Comparison of ENCODE assay signal across 16 cellular contexts in the genomic region with DNA sequence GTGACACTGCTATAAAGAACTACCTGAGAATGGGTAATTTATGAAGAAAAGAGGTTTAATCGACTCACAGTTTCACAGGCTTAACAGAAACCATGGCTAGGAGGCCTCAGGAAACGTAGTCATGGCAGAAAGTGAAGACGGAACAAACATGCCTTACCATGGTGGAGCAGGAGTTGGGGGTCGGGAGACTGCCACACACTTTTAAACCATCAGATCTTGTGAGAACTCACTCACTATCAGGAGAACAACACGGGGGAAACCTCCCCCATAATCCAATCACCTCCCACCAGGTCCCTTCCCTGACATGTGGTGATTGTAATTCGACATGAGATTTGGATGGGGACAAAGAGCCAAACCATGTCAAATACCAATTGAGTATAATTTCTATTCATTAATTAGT.
A peak's percentile ranks its signal among the peaks of the same experiment; 100 is the strongest.
DNase-seq lines count a peak whose midpoint lies in the region; ATAC-seq, FAIRE-seq and TF ChIP-seq lines count a peak whose summit lies in the region.
"Had no signal": no experiment of that assay in that cellular context is flagged by ENCODE, and none has a peak within 500 bp of the region (broad histone marks: within the 10 kb centered on the region; RNA-seq: fewer than 3 reads in every experiment).

No MANE protein-coding gene starts in this region.

- no CpG with 5 or more reads among the region's 6 CpGs for WGBS in mesendoderm (ENCODE audit: extremely low coverage, insufficient coverage, low lambda C conversion rate)

- no peak for TF ChIP-seq CTCF in astrocyte (IDR thresholded peaks at IDR 0.05; ENCODE audit: insufficient read depth, low read depth, low read length)
- no peak for TF ChIP-seq CTCF in osteocyte (IDR thresholded peaks at IDR 0.05)
- TF ChIP-seq CTCF in activated CD8-positive, alpha-beta T cell treated with anti-CD3 and anti-CD28 coated beads for 36 hours (IDR thresholded peaks at IDR 0.05): no peak

- H3K9ac ChIP-seq in astrocyte (ENCODE audit: low read length): no peak overlapping the region
- no peak overlapping the region for H3K9ac ChIP-seq in mesendoderm (ENCODE audit: low read length)

- H2AK5ac ChIP-seq in mesendoderm (ENCODE audit: low read length): no peak overlapping the region

- H3K27me3 ChIP-seq in astrocyte (ENCODE audit: insufficient read depth, low read length) (no peaks in the 10 kb centered on the region), mesendoderm (ENCODE audit: insufficient read depth, low read length, poor library complexity) (no peaks in the 10 kb centered on the region)

- intact Hi-C loops in activated CD8-positive, alpha-beta T cell treated with anti-CD3 and anti-CD28 coated beads for 36 hours (cut with micrococcal nuclease): no loop called here

- CTCF ChIA-PET in activated CD8-positive, alpha-beta T cell treated with anti-CD3 and anti-CD28 coated beads for 36 hours (lab: Charles Lee): no interaction called here

- peaks cover 34% of the 10 kb centered on the region for H3K4me1 Mint-ChIP-seq in astrocyte (ENCODE audit: low read depth, unreplicated experiment)
- H3K4me1 Mint-ChIP-seq in osteocyte (ENCODE audit: unreplicated experiment): no peaks in the 10 kb centered on the region
- H3K4me1 Mint-ChIP-seq in activated CD8-positive, alpha-beta T cell treated with anti-CD3 and anti-CD28 coated beads for 36 hours (ENCODE audit: low read depth): no peaks in the 10 kb centered on the region
- H3K4me1 Mint-ChIP-seq: B cell; CD4-positive, CD25-positive, alpha-beta regulatory T cell; CD8-positive, alpha-beta memory T cell; GM23338 had no signal

- POLR2A ChIA-PET in activated CD8-positive, alpha-beta T cell treated with anti-CD3 and anti-CD28 coated beads for 36 hours (lab: Charles Lee): no interaction called here

- no peak overlapping the region for H2BK5ac ChIP-seq in mesendoderm (ENCODE audit: low read length)

- H3K4me1 ChIP-seq in astrocyte (ENCODE audit: insufficient read depth, low read length) (no peaks in the 10 kb centered on the region), mesendoderm (ENCODE audit: control insufficient read depth, low read depth, low read length) (no peaks in the 10 kb centered on the region)
- H3K4me1 ChIP-seq: Caco-2 had no signal

- H3K4ac ChIP-seq in mesendoderm (ENCODE audit: low read depth, low read length): no peak overlapping the region

- no peak overlapping the region for H4K8ac ChIP-seq in mesendoderm (ENCODE audit: low read depth, low read length)

- FAIRE-seq in astrocyte (lab: Jason Lieb, UNC): no peak
- FAIRE-seq: D721Med, GM12891, H54 had no signal

- H2AFZ ChIP-seq in astrocyte (ENCODE audit: low read depth, low read length): no peak overlapping the region
- H2AFZ ChIP-seq: GM23338 had no signal

- H2BK120ac ChIP-seq in mesendoderm (ENCODE audit: low read depth, low read length): no peak overlapping the region

- H3K27ac Mint-ChIP-seq in astrocyte (ENCODE audit: unreplicated experiment): peak overlapping the region; percentile 100
- H3K27ac Mint-ChIP-seq in osteocyte (ENCODE audit: unreplicated experiment): no peak overlapping the region
- no peak overlapping the region for H3K27ac Mint-ChIP-seq in activated CD8-positive, alpha-beta T cell treated with anti-CD3 and anti-CD28 coated beads for 36 hours
- H3K27ac Mint-ChIP-seq: B cell; CD4-positive, CD25-positive, alpha-beta regulatory T cell; CD8-positive, alpha-beta memory T cell; GM23338 had no signal

- H3K9me3 Mint-ChIP-seq in astrocyte (ENCODE audit: unreplicated experiment): peaks cover 4% of the 10 kb centered on the region
- no peaks in the 10 kb centered on the region for H3K9me3 Mint-ChIP-seq in osteocyte (ENCODE audit: unreplicated experiment)
- no peaks in the 10 kb centered on the region for H3K9me3 Mint-ChIP-seq in activated CD8-positive, alpha-beta T cell treated with anti-CD3 and anti-CD28 coated beads for 36 hours

- no peak overlapping the region for H3K23ac ChIP-seq in mesendoderm (ENCODE audit: low read length)

- H2BK15ac ChIP-seq in mesendoderm (replicated peaks; ENCODE audit: low read depth): no peak overlapping the region

- H3K27me3 Mint-ChIP-seq in astrocyte (ENCODE audit: low read depth, unreplicated experiment) (no peaks in the 10 kb centered on the region), osteocyte (ENCODE audit: unreplicated experiment) (no peaks in the 10 kb centered on the region)
- H3K27me3 Mint-ChIP-seq in activated CD8-positive, alpha-beta T cell treated with anti-CD3 and anti-CD28 coated beads for 36 hours: no peaks in the 10 kb centered on the region
- H3K27me3 Mint-ChIP-seq: B cell; CD4-positive, CD25-positive, alpha-beta regulatory T cell; CD8-positive, alpha-beta memory T cell had no signal

- no peaks in the 10 kb centered on the region for H3K79me1 ChIP-seq in mesendoderm (ENCODE audit: low read length)

- H3K79me2 ChIP-seq in astrocyte (ENCODE audit: insufficient read depth, low read length): no peaks in the 10 kb centered on the region
- H3K79me2 ChIP-seq in mesendoderm (ENCODE audit: control insufficient read depth, insufficient read depth, low read length): no peaks in the 10 kb centered on the region

- no peaks in the 10 kb centered on the region for H4K20me1 ChIP-seq in astrocyte (ENCODE audit: insufficient read depth, low read length)

- no peak for ATAC-seq in activated CD8-positive, alpha-beta T cell treated with anti-CD3 and anti-CD28 coated beads for 36 hours
- ATAC-seq: GM23338 had no signal

- H3K4me3 ChIP-seq in astrocyte (ENCODE audit: insufficient read depth, low read depth, low read length): no peak overlapping the region
- H3K4me3 ChIP-seq in mesendoderm (ENCODE audit: low read length): no peak overlapping the region
- H3K4me3 ChIP-seq: GM23338 had no signal

- H3K4me3 Mint-ChIP-seq in astrocyte (ENCODE audit: unreplicated experiment) (peak overlapping the region; percentile 9), osteocyte (ENCODE audit: unreplicated experiment) (no peak overlapping the region)
- no peak overlapping the region for H3K4me3 Mint-ChIP-seq in activated CD8-positive, alpha-beta T cell treated with anti-CD3 and anti-CD28 coated beads for 36 hours
- H3K4me3 Mint-ChIP-seq: B cell; CD4-positive, CD25-positive, alpha-beta regulatory T cell; CD8-positive, alpha-beta memory T cell; GM23338 had no signal

- no peak overlapping the region for H3K18ac ChIP-seq in mesendoderm (ENCODE audit: low read length)

- H3K4me2 ChIP-seq in astrocyte (ENCODE audit: low read length): no peak overlapping the region
- H3K4me2 ChIP-seq in mesendoderm (ENCODE audit: low read length): no peak overlapping the region
- H3K4me2 ChIP-seq: GM23338 had no signal

- DNase-seq in CMK (ENCODE audit: low read depth) (peak; percentile 54), astrocyte (ENCODE audit: low read depth) (no peak), mesendoderm (peak; percentile 25), osteocyte (ENCODE audit: extremely low spot score, unreplicated experiment) (no peak)
- no peak for DNase-seq in activated CD8-positive, alpha-beta T cell treated with anti-CD3 and anti-CD28 coated beads for 36 hours
- no peak for DNase-seq in activated T-cell treated with anti-CD3 and anti-CD28 coated beads, Interleukin-2, amount 50 U/mL, for 1 hour
- DNase-seq: C1 segment of cervical spinal cord; Caco-2; CD4-positive, CD25-positive, alpha-beta regulatory T cell; CD8-positive, alpha-beta memory T cell; HCEC 1CT had no signal

- no peak overlapping the region for H3K56ac ChIP-seq in mesendoderm (ENCODE audit: low read length)

- H3K9me3 ChIP-seq in astrocyte (ENCODE audit: insufficient read depth, low read depth, low read length): no peaks in the 10 kb centered on the region
- H3K9me3 ChIP-seq: Caco-2 had no signal

- H3K36me3 Mint-ChIP-seq in astrocyte (ENCODE audit: low read depth, unreplicated experiment): no peaks in the 10 kb centered on the region
- no peaks in the 10 kb centered on the region for H3K36me3 Mint-ChIP-seq in osteocyte (ENCODE audit: unreplicated experiment)
- H3K36me3 Mint-ChIP-seq in activated CD8-positive, alpha-beta T cell treated with anti-CD3 and anti-CD28 coated beads for 36 hours (ENCODE audit: low read depth): no peaks in the 10 kb centered on the region
- H3K36me3 Mint-ChIP-seq: CD4-positive, CD25-positive, alpha-beta regulatory T cell; CD8-positive, alpha-beta memory T cell had no signal

- H3K27ac ChIP-seq in astrocyte (ENCODE audit: low read depth, low read length) (no peak overlapping the region), mesendoderm (ENCODE audit: low read depth, low read length) (no peak overlapping the region)

- H4K5ac ChIP-seq in mesendoderm (ENCODE audit: low read length): no peak overlapping the region

- H3K36me3 ChIP-seq in astrocyte (ENCODE audit: insufficient read depth, low read length) (no peaks in the 10 kb centered on the region), mesendoderm (ENCODE audit: control insufficient read depth, insufficient read depth, low read length) (no peaks in the 10 kb centered on the region)

Comparison
In these comparisons a context has a peak if more than half of its experiments do, and no peak if none do; other contexts are left out.
1. DNase-seq: peak in CMK (single experiment) and mesendoderm (single experiment); none in astrocyte (single experiment), osteocyte (single experiment), activated CD8-positive, alpha-beta T cell treated with anti-CD3 and anti-CD28 coated beads for 36 hours (single experiment) and activated T-cell treated with anti-CD3 and anti-CD28 coated beads, Interleukin-2, amount 50 U/mL, for 1 hour (single experiment).